In the genomic region with DNA sequence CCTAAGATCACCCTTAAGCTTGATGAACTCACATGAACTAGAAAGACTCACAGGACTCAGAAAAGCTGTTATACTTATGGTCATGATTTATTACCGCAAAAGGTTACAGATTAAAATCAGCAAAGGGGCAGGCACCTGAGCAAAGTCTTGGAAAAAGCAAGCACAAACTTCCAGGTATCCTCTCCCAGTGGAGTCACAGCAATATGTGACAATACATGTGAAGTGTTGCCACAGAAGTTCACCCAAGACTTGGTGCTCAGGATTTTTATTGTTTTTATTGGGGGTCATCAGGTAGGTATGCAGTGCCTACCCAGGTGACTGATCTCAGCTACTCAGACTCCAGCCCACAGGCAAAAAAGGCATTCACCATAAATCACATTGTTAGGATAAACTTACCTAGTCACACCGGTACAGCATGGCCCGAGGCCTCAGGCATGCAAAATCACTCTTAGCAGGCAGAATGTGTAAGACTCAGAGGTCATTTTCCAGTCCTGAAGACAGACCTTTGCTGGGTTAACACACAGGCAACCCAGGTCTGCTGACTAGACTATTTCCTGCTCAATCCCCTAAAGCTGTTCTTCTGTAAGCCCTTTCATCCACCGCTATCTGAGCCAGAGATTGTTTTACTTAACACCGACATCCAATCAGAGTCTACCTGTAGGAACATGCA, we compare ENCODE assay signal across 22 cellular contexts. TPM values are rescaled to one million over a fixed set of nuclear protein-coding genes. Genes with fewer than 3 reads are reported as not detected.
DNase-seq lines count a peak whose midpoint lies in the region; ATAC-seq and TF ChIP-seq lines count a peak whose summit lies in the region.
"Had no signal": no experiment of that assay in that cellular context is flagged by ENCODE, and none has a peak within 500 bp of the region (broad histone marks: within the 10 kb centered on the region; RNA-seq: fewer than 3 reads in every experiment).

No MANE protein-coding gene starts in this region.

- H3K4me3 ChIP-seq in Peyer's patch, result no peak overlapping the region
- no peak overlapping the region for H3K4me3 ChIP-seq in naive thymus-derived CD4-positive, alpha-beta T cell (ENCODE audit: low read length)
- no peak overlapping the region for H3K4me3 ChIP-seq in CD8-positive, alpha-beta memory T cell (ENCODE audit: low read length)
- H3K4me3 ChIP-seq: lower lobe of right lung, psoas muscle, SJSA1, upper lobe of left lung had no signal

- peak; percentile 59 for DNase-seq in HPDE6-E6E7 (ENCODE audit: extremely low spot score)
- peak in 2 of 3 donors; percentile 57 to 61 for DNase-seq in Peyer's patch
- peak; percentile 93 to 98 for DNase-seq in foreskin keratinocyte
- DNase-seq in naive thymus-derived CD4-positive, alpha-beta T cell, result no peak
- DNase-seq in NAMALWA (ENCODE audit: low spot score), result no peak
- DNase-seq in CD8-positive, alpha-beta memory T cell, result no peak
- no peak for DNase-seq in activated T-cell treated with anti-CD3 and anti-CD28 coated beads, Interleukin-2, amount 50 U/mL, for 48 hours
- DNase-seq: activated CD4-positive, CD25-positive, alpha-beta regulatory T cell; activated effector memory CD4-positive, alpha-beta T cell treated with Interleukin-2 at 50 U/mL for 16 hours; BE2C; H7; Karpas-422; lower lobe of right lung; natural killer cell; NCI-H1436; psoas muscle; stimulated activated CD4-positive, alpha-beta T cell treated with anti-CD3 and anti-CD28 coated beads, Interleukin-12 subunit alpha, Interleukin-12 subunit beta, amount 100 ng/mL, for 4 hours; stimulated activated naive B cell treated with anti-CD40 and anti-IgM and Interleukin-4, amounts not matched to agents 10 μg/mL and 1 μg/mL and 100 μg/mL, for 72 hours; upper lobe of left lung had no signal

- H3K27ac Mint-ChIP-seq in naive thymus-derived CD4-positive, alpha-beta T cell, result no peak overlapping the region
- H3K27ac Mint-ChIP-seq in CD8-positive, alpha-beta memory T cell, result no peak overlapping the region
- H3K27ac Mint-ChIP-seq: natural killer cell; stimulated activated naive B cell treated with anti-CD40 and anti-IgM and Interleukin-4, amounts not matched to agents 10 μg/mL and 1 μg/mL and 100 μg/mL, for 72 hours had no signal

- TF ChIP-seq POLR2A in Peyer's patch (IDR thresholded peaks at IDR 0.05), result peak in 1 of 2 donors; percentile 17

- H3K36me3 ChIP-seq in Peyer's patch, result no peaks in the 10 kb centered on the region
- no peaks in the 10 kb centered on the region for H3K36me3 ChIP-seq in naive thymus-derived CD4-positive, alpha-beta T cell (ENCODE audit: control insufficient read depth in 2 of 3, insufficient read depth in 3 of 3, low read length in 3 of 3)
- H3K36me3 ChIP-seq in CD8-positive, alpha-beta memory T cell (ENCODE audit: insufficient read depth, low read length), result no peaks in the 10 kb centered on the region
- H3K36me3 ChIP-seq: BE2C, lower lobe of right lung, SJSA1, upper lobe of left lung had no signal

- no peaks in the 10 kb centered on the region for H3K9me3 ChIP-seq in Peyer's patch
- no peaks in the 10 kb centered on the region for H3K9me3 ChIP-seq in naive thymus-derived CD4-positive, alpha-beta T cell (ENCODE audit: control insufficient read depth in 2 of 3, low read length in 3 of 3)
- no peaks in the 10 kb centered on the region for H3K9me3 ChIP-seq in CD8-positive, alpha-beta memory T cell (ENCODE audit: low read length)
- H3K9me3 ChIP-seq: BE2C, lower lobe of right lung, psoas muscle, SJSA1, upper lobe of left lung had no signal

- ATAC-seq in foreskin keratinocyte, result peak; percentile 97
- peak; percentile 31 for ATAC-seq in naive thymus-derived CD4-positive, alpha-beta T cell
- ATAC-seq in HG03457 (IDR thresholded peaks at IDR 0.05; ENCODE audit: unreplicated experiment), result no peak
- ATAC-seq: natural killer cell; psoas muscle; stimulated activated naive B cell treated with anti-CD40 and anti-IgM and Interleukin-4, amounts not matched to agents 10 μg/mL and 1 μg/mL and 100 μg/mL, for 72 hours had no signal

- TF ChIP-seq CTCF in Peyer's patch (IDR thresholded peaks at IDR 0.05), result no peak
- no peak for TF ChIP-seq CTCF in foreskin keratinocyte (conservative IDR thresholded peaks at IDR 0.05)

- intact Hi-C loops in naive thymus-derived CD4-positive, alpha-beta T cell (cut with micrococcal nuclease), result no loop called here

- H3K36me3 Mint-ChIP-seq in naive thymus-derived CD4-positive, alpha-beta T cell, result no peaks in the 10 kb centered on the region
- no peaks in the 10 kb centered on the region for H3K36me3 Mint-ChIP-seq in CD8-positive, alpha-beta memory T cell
- H3K36me3 Mint-ChIP-seq: natural killer cell; stimulated activated naive B cell treated with anti-CD40 and anti-IgM and Interleukin-4, amounts not matched to agents 10 μg/mL and 1 μg/mL and 100 μg/mL, for 72 hours had no signal

- H3K27me3 Mint-ChIP-seq in naive thymus-derived CD4-positive, alpha-beta T cell, result peaks cover 4 to 17% (median 7%) of the 10 kb centered on the region in 5 donors
- H3K27me3 Mint-ChIP-seq in CD8-positive, alpha-beta memory T cell, result peaks cover 13 to 34% of the 10 kb centered on the region in 2 donors

- POLR2A ChIA-PET in naive thymus-derived CD4-positive, alpha-beta T cell (lab: Charles Lee), result no interaction called here
- POLR2A ChIA-PET in CD8-positive, alpha-beta memory T cell (lab: Charles Lee), result no interaction called here

- H3K4me1 ChIP-seq in Peyer's patch (peaks cover 0 to 8% (median 1%) of the 10 kb centered on the region in 4 donors), foreskin keratinocyte (peaks cover 18% of the 10 kb centered on the region)
- no peaks in the 10 kb centered on the region for H3K4me1 ChIP-seq in naive thymus-derived CD4-positive, alpha-beta T cell (ENCODE audit: control insufficient read depth in 2 of 2, insufficient read depth in 2 of 2, low read length in 2 of 2)
- no peaks in the 10 kb centered on the region for H3K4me1 ChIP-seq in CD8-positive, alpha-beta memory T cell (ENCODE audit: insufficient read depth, low read length)
- H3K4me1 ChIP-seq: BE2C, lower lobe of right lung, psoas muscle, upper lobe of left lung had no signal

- H3K27me3 ChIP-seq in Peyer's patch (no peaks in the 10 kb centered on the region), foreskin keratinocyte (no peaks in the 10 kb centered on the region)
- no peaks in the 10 kb centered on the region for H3K27me3 ChIP-seq in naive thymus-derived CD4-positive, alpha-beta T cell (ENCODE audit: control insufficient read depth in 2 of 2, insufficient read depth in 2 of 2, low read length in 2 of 2)
- no peaks in the 10 kb centered on the region for H3K27me3 ChIP-seq in CD8-positive, alpha-beta memory T cell (ENCODE audit: insufficient read depth, low read length, poor library complexity, severe bottlenecking)
- H3K27me3 ChIP-seq: BE2C, SJSA1, upper lobe of left lung had no signal

- H3K4me3 Mint-ChIP-seq in naive thymus-derived CD4-positive, alpha-beta T cell, result no peak overlapping the region
- H3K4me3 Mint-ChIP-seq in CD8-positive, alpha-beta memory T cell, result no peak overlapping the region
- H3K4me3 Mint-ChIP-seq: central memory CD8-positive, alpha-beta T cell; natural killer cell; stimulated activated naive B cell treated with anti-CD40 and anti-IgM and Interleukin-4, amounts not matched to agents 10 μg/mL and 1 μg/mL and 100 μg/mL, for 72 hours had no signal

- H3K27ac ChIP-seq in Peyer's patch (peak overlapping the region in 3 of 4 donors; percentile 36 to 67 (median 51)), foreskin keratinocyte (no peak overlapping the region)
- H3K27ac ChIP-seq in naive thymus-derived CD4-positive, alpha-beta T cell (ENCODE audit: low read depth, low read length), result no peak overlapping the region
- H3K27ac ChIP-seq in CD8-positive, alpha-beta memory T cell (ENCODE audit: low read depth, low read length), result no peak overlapping the region
- H3K27ac ChIP-seq: lower lobe of right lung, psoas muscle, SJSA1, upper lobe of left lung had no signal

- H3K4me1 Mint-ChIP-seq in naive thymus-derived CD4-positive, alpha-beta T cell, result peaks cover 0 to 8% (median 0%) of the 10 kb centered on the region in 7 donors
- H3K4me1 Mint-ChIP-seq in CD8-positive, alpha-beta memory T cell, result no peaks in the 10 kb centered on the region
- H3K4me1 Mint-ChIP-seq: central memory CD8-positive, alpha-beta T cell; natural killer cell had no signal

- CTCF ChIA-PET in naive thymus-derived CD4-positive, alpha-beta T cell (lab: Charles Lee), result no interaction called here
- CTCF ChIA-PET in CD8-positive, alpha-beta memory T cell (lab: Charles Lee), result no interaction called here

- peaks cover 0 to 1% (median 0%) of the 10 kb centered on the region in 11 donors for H3K9me3 Mint-ChIP-seq in naive thymus-derived CD4-positive, alpha-beta T cell
- no peaks in the 10 kb centered on the region for H3K9me3 Mint-ChIP-seq in CD8-positive, alpha-beta memory T cell
- H3K9me3 Mint-ChIP-seq: central memory CD8-positive, alpha-beta T cell; natural killer cell had no signal

RNA-seq across cellular contexts. Expression of a gene that starts 55.6 kb away (rescaled TPM):
- total RNA-seq in Peyer's patch (10 to 100 TPM; 10.7 to 20.6 (median 11.7) TPM), foreskin keratinocyte (19.5 TPM in 2 replicates)
- 4.2 and 5.3 TPM in 2 replicates for polyA plus RNA-seq in foreskin keratinocyte
- total RNA-seq in naive thymus-derived CD4-positive, alpha-beta T cell, result 10 to 100 TPM in 1 of 5 experiments, 1 to 10 TPM in 4; 7.5 to 13.4 (median 8.1) TPM
- 1 to 10 TPM; 8.4 to 8.8 TPM for polyA plus RNA-seq in naive thymus-derived CD4-positive, alpha-beta T cell
- 10 to 100 TPM; 10.4 to 11.4 TPM for total RNA-seq in CD8-positive, alpha-beta memory T cell
- polyA plus RNA-seq in CD8-positive, alpha-beta memory T cell, result 8.5 TPM

Comparison
In these comparisons a context has a peak if more than half of its experiments do, and no peak if none do; other contexts are left out.
1. DNase-seq: peak in HPDE6-E6E7 (single experiment), Peyer's patch (2 of 3) and foreskin keratinocyte (2 of 2); none in naive thymus-derived CD4-positive, alpha-beta T cell (0 of 9), NAMALWA (single experiment), CD8-positive, alpha-beta memory T cell (0 of 5) and activated T-cell treated with anti-CD3 and anti-CD28 coated beads, Interleukin-2, amount 50 U/mL, for 48 hours (0 of 2).
2. H3K27ac ChIP-seq: peak in Peyer's patch (3 of 4); none in foreskin keratinocyte (single experiment), naive thymus-derived CD4-positive, alpha-beta T cell (single experiment) and CD8-positive, alpha-beta memory T cell (single experiment).